Comparison of ENCODE assay signal across 16 cellular contexts in genomic region chr22:36267896-36268485, GRCh38. TPM values are rescaled to one million over a fixed set of nuclear protein-coding genes. Genes with fewer than 3 reads are reported as not detected.
"Had no signal": no experiment of that assay in that cellular context is flagged by ENCODE, and none has a peak within 500 bp of the region (broad histone marks: within the 10 kb centered on the region; RNA-seq: fewer than 3 reads in every experiment).

No MANE protein-coding gene starts in this region.

- H3K27me3 ChIP-seq: heart left ventricle, right atrium auricular region, sigmoid colon had no signal

- DNase-seq: effector memory CD4-positive, alpha-beta T cell; heart left ventricle; hippocampal formation; left colon; mesendoderm; naive thymus-derived CD4-positive, alpha-beta T cell; sigmoid colon; stimulated activated CD4-positive, alpha-beta T cell treated with anti-CD3 and anti-CD28 coated beads, Interleukin-2, amount 100 ng/mL, for 24 hours; stimulated activated CD4-positive, alpha-beta T cell treated with anti-CD3 and anti-CD28 coated beads, Interleukin-4, amount 100 ng/mL, for 4 hours; stimulated activated naive CD4-positive, alpha-beta T cell had no signal

- H3K4me3 ChIP-seq: heart left ventricle, right atrium auricular region, sigmoid colon, skin epidermis had no signal

- H3K36me3 Mint-ChIP-seq: type B pancreatic cell had no signal

- H3K4me1 ChIP-seq: heart left ventricle, right atrium auricular region, sigmoid colon had no signal

- H3K27ac ChIP-seq: heart left ventricle, right atrium auricular region, sigmoid colon, skin epidermis had no signal

- H3K27ac Mint-ChIP-seq: naive thymus-derived CD4-positive, alpha-beta T cell; type B pancreatic cell had no signal

- H3K9me3 ChIP-seq: heart left ventricle, right atrium auricular region, sigmoid colon had no signal

- H3K4me3 Mint-ChIP-seq: naive thymus-derived CD4-positive, alpha-beta T cell; type B pancreatic cell had no signal

- ATAC-seq: heart left ventricle; left colon; naive thymus-derived CD4-positive, alpha-beta T cell had no signal

- FAIRE-seq: endometrium, frontal cortex had no signal

- H3K27me3 Mint-ChIP-seq: naive thymus-derived CD4-positive, alpha-beta T cell had no signal

RNA-seq across cellular contexts. Expression of gene APOL1, which starts 15.1 kb away (rescaled TPM):
- polyA plus RNA-seq: neural cell had no signal

RNA-seq across cellular contexts. Expression of gene APOL2, which starts 28.7 kb away (rescaled TPM):
- polyA plus RNA-seq: neural cell had no signal
